In the genomic region with DNA sequence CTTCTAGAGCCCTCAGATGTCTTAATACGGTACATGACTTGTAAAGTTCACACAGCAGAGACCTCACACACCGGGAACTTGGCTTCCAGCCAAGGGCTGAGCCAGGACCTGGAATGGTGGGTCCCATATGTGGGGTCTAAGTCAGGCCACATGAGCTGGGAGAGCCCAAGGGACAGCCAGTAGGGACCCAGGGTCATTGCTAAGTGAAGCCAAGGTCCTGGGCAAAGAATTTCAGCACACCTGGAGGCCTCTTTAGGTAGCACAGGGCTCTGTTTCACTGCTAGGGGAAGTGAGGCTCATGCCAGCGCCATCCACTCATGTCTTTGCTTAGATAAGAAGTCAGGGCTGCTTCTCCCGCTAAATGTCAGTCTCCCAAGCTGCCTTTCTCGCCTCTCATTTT, we compare ENCODE assay signal across 20 cellular contexts.
DNase-seq lines count a peak whose midpoint lies in the region; ATAC-seq and TF ChIP-seq lines count a peak whose summit lies in the region.
"Had no signal": no experiment of that assay in that cellular context is flagged by ENCODE, and none has a peak within 500 bp of the region (broad histone marks: within the 10 kb centered on the region; RNA-seq: fewer than 3 reads in every experiment).

No MANE protein-coding gene starts in this region.

- no peaks in the 10 kb centered on the region for H3K79me2 ChIP-seq in PC-9 (ENCODE audit: low read depth)
- H3K79me2 ChIP-seq: parathyroid adenoma had no signal

- H3K36me3 Mint-ChIP-seq in activated T-helper 1 cell treated with anti-CD3 and anti-CD28 coated beads, Interleukin-12 subunit alpha, Interleukin-12 subunit beta, Interleukin-2, Interleukin-4 antibody, amounts not matched to agents 30 ng/mL and 10 ng/mL and 1 ng/mL, durations not matched to agents 14 hours and 24 hours and 36 hours (ENCODE audit: low read depth) = no peaks in the 10 kb centered on the region

- no peaks in the 10 kb centered on the region for H3K9me2 ChIP-seq in PC-9 (ENCODE audit: insufficient read depth)

- H3K4me3 ChIP-seq in AG10803 (ENCODE audit: low read length) (no peak overlapping the region), GM12875 (ENCODE audit: low read depth, low read length) (no peak overlapping the region), PC-9 (no peak overlapping the region)
- H3K4me3 ChIP-seq: suprapubic skin had no signal

- no TSS peak for BruUV-seq in PC-9 (replicated peaks; lab: Mats Ljungman, UMichigan)

- no peak overlapping the region for H3K4me2 ChIP-seq in PC-9
- H3K4me2 ChIP-seq: KMS-11 had no signal

- no peaks in the 10 kb centered on the region for H3F3A ChIP-seq in PC-9 (ENCODE audit: insufficient read depth, low read depth)

- H3K27me3 Mint-ChIP-seq in activated T-helper 1 cell treated with anti-CD3 and anti-CD28 coated beads, Interleukin-12 subunit alpha, Interleukin-12 subunit beta, Interleukin-2, Interleukin-4 antibody, amounts not matched to agents 30 ng/mL and 10 ng/mL and 1 ng/mL, durations not matched to agents 14 hours and 24 hours and 36 hours (ENCODE audit: insufficient read depth) = peaks cover 26% of the 10 kb centered on the region

- H3K9me3 Mint-ChIP-seq in activated T-helper 1 cell treated with anti-CD3 and anti-CD28 coated beads, Interleukin-12 subunit alpha, Interleukin-12 subunit beta, Interleukin-2, Interleukin-4 antibody, amounts not matched to agents 30 ng/mL and 10 ng/mL and 1 ng/mL, durations not matched to agents 14 hours and 24 hours and 36 hours = no peaks in the 10 kb centered on the region
- H3K9me3 Mint-ChIP-seq: activated T-helper 2 cell treated with anti-CD3 and anti-CD28 coated beads, Interferon-gamma antibody, Interleukin-2, Interleukin-4, amounts not matched to agents 10 μg/mL and 5 μg/mL and 100 μg/mL, durations not matched to agents 14 hours and 24 hours and 36 hours had no signal

- no peak overlapping the region for H3K27ac ChIP-seq in PC-9
- H3K27ac ChIP-seq: KMS-11, parathyroid adenoma, suprapubic skin had no signal

- intact Hi-C loops in PC-9 (cut with micrococcal nuclease; ENCODE audit: unreplicated experiment) = no loop called here
- intact Hi-C loops in activated T-helper 1 cell treated with anti-CD3 and anti-CD28 coated beads, Interleukin-12 subunit alpha, Interleukin-12 subunit beta, Interleukin-2, Interleukin-4 antibody, amounts not matched to agents 30 ng/mL and 10 ng/mL and 1 ng/mL, durations not matched to agents 14 hours and 24 hours and 36 hours (cut with micrococcal nuclease) = no loop called here

- TF ChIP-seq CTCF in AG10803 (conservative IDR thresholded peaks at IDR 0.05; ENCODE audit: low read length) (0 out of 2 replicates have a peak, but pooled peaks have one; percentile 1), GM12875 (IDR thresholded peaks at IDR 0.05; ENCODE audit: borderline replicate concordance, insufficient read depth, low read depth, low read length) (peak; percentile 35; the same call in 1 of the 2 replicates), PC-9 (conservative IDR thresholded peaks at IDR 0.05) (peak; percentile 24; the same call in 1 of the 2 replicates)

- no peaks in the 10 kb centered on the region for H4K20me1 ChIP-seq in PC-9 (ENCODE audit: insufficient read depth)

- no peaks in the 10 kb centered on the region for H3K9me3 ChIP-seq in PC-9 (ENCODE audit: insufficient read depth, low read depth)
- H3K9me3 ChIP-seq: suprapubic skin had no signal

- DNase-seq in AG10803 (ENCODE audit: low read depth) (no peak), PC-9 (no peak), germinal center (ENCODE audit: low spot score) (peak; percentile 27)
- DNase-seq in activated naive CD4-positive, alpha-beta T cell treated with anti-CD3 and anti-CD28 coated beads, Interleukin-2, amount 50 U/mL, for 16 hours = no peak
- no peak for DNase-seq in activated T-helper 1 cell treated with anti-CD3 and anti-CD28 coated beads, Interleukin-12 subunit alpha, Interleukin-12 subunit beta, Interleukin-2, Interleukin-4 antibody, amounts not matched to agents 30 ng/mL and 10 ng/mL and 1 ng/mL, durations not matched to agents 14 hours and 24 hours and 36 hours (ENCODE audit: low spot score)
- DNase-seq: activated CD8-positive, alpha-beta memory T cell treated with anti-CD3 and anti-CD28 coated beads for 24 hours; amygdala; Calu3; cerebellar nuclear complex; GDM1; NCI-H1417 treated with DMSO at 0.1 percent for 48 hours; stimulated activated CD4-positive, alpha-beta T cell treated with anti-CD3 and anti-CD28 coated beads, Interleukin-4, amount 100 ng/mL, for 4 hours had no signal

- H3K4me1 Mint-ChIP-seq in activated T-helper 1 cell treated with anti-CD3 and anti-CD28 coated beads, Interleukin-12 subunit alpha, Interleukin-12 subunit beta, Interleukin-2, Interleukin-4 antibody, amounts not matched to agents 30 ng/mL and 10 ng/mL and 1 ng/mL, durations not matched to agents 14 hours and 24 hours and 36 hours (ENCODE audit: low read depth) = no peaks in the 10 kb centered on the region

- no peaks in the 10 kb centered on the region for H3K4me1 ChIP-seq in PC-9 (replicated peaks; ENCODE audit: insufficient read depth)
- H3K4me1 ChIP-seq: parathyroid adenoma had no signal

- no peak for ATAC-seq in GM21737 (IDR thresholded peaks at IDR 0.05; ENCODE audit: unreplicated experiment)
- ATAC-seq in GM18502 (IDR thresholded peaks at IDR 0.05; ENCODE audit: poor library complexity, unreplicated experiment) = no peak
- ATAC-seq: left lobe of liver had no signal

- no peak overlapping the region for H3K4me3 Mint-ChIP-seq in activated T-helper 1 cell treated with anti-CD3 and anti-CD28 coated beads, Interleukin-12 subunit alpha, Interleukin-12 subunit beta, Interleukin-2, Interleukin-4 antibody, amounts not matched to agents 30 ng/mL and 10 ng/mL and 1 ng/mL, durations not matched to agents 14 hours and 24 hours and 36 hours

- H3K27me3 ChIP-seq in PC-9 (ENCODE audit: insufficient read depth, low read depth) = no peaks in the 10 kb centered on the region
- H3K27me3 ChIP-seq: suprapubic skin had no signal

- H3K27ac Mint-ChIP-seq in activated T-helper 1 cell treated with anti-CD3 and anti-CD28 coated beads, Interleukin-12 subunit alpha, Interleukin-12 subunit beta, Interleukin-2, Interleukin-4 antibody, amounts not matched to agents 30 ng/mL and 10 ng/mL and 1 ng/mL, durations not matched to agents 14 hours and 24 hours and 36 hours = no peak overlapping the region
- H3K27ac Mint-ChIP-seq: activated T-helper 2 cell treated with anti-CD3 and anti-CD28 coated beads, Interferon-gamma antibody, Interleukin-2, Interleukin-4, amounts not matched to agents 10 μg/mL and 5 μg/mL and 100 μg/mL, durations not matched to agents 14 hours and 24 hours and 36 hours had no signal

- CTCF ChIA-PET in PC-9 (lab: Charles Lee) = no interaction called here

- H3K36me3 ChIP-seq in PC-9 (ENCODE audit: low read depth) = no peaks in the 10 kb centered on the region
- H3K36me3 ChIP-seq: suprapubic skin had no signal

- H2AFZ ChIP-seq in PC-9 = no peak overlapping the region
- H2AFZ ChIP-seq: parathyroid adenoma had no signal

- POLR2A ChIA-PET in PC-9 (lab: Charles Lee; ENCODE audit: unreplicated experiment) = no interaction called here
